ENCODE assay signal across 3 cellular contexts in genomic region chr1:235330918-235331285, GRCh38.
TF ChIP-seq lines count a peak whose summit lies in the region.

No MANE protein-coding gene starts in this region.

TF ChIP-seq in A549, 52 proteins besides CTCF, POLR2A, EP300 and RAD21 (continued from another document):
- TF ChIP-seq FOSL2 (IDR thresholded peaks at IDR 0.05) (no peak), FOSL2 (CRISPR knock-in tag; IDR thresholded peaks at IDR 0.05) (no peak), HOXB5 (CRISPR knock-in tag; IDR thresholded peaks at IDR 0.05) (no peak)

TF ChIP-seq in HCT116, 20 proteins besides CTCF, POLR2A, EP300 and RAD21 (continued from another document):
- TF ChIP-seq TCF7L2 (IDR thresholded peaks at IDR 0.05; ENCODE audit: borderline replicate concordance, extremely low read depth, insufficient read depth, insufficient read length), result no peak

TF ChIP-seq in WTC11, 78 proteins besides CTCF, POLR2A, EP300 and RAD21:
- TF ChIP-seq ZBTB43 (CRISPR knock-in tag; IDR thresholded peaks at IDR 0.05), result no peak
- TF ChIP-seq RELA (CRISPR knock-in tag; IDR thresholded peaks at IDR 0.05; ENCODE audit: borderline replicate concordance), result no peak
- no peak for TF ChIP-seq GTF2I (CRISPR knock-in tag; conservative IDR thresholded peaks at IDR 0.05)
- TF ChIP-seq FOXP1 (CRISPR knock-in tag; IDR thresholded peaks at IDR 0.05; ENCODE audit: borderline replicate concordance), result no peak
- no peak for TF ChIP-seq ATF3 (CRISPR knock-in tag; conservative IDR thresholded peaks at IDR 0.05)
- TF ChIP-seq ZMAT4 (CRISPR knock-in tag; IDR thresholded peaks at IDR 0.05), result no peak
- no peak for TF ChIP-seq SOX15 (CRISPR knock-in tag; IDR thresholded peaks at IDR 0.05)
- no peak for TF ChIP-seq ZNF423 (CRISPR knock-in tag; IDR thresholded peaks at IDR 0.05)
TF ChIP-seq in WTC11: peak in this region for 0.
